ENCODE assay signal across 8 cellular contexts in the genomic region with DNA sequence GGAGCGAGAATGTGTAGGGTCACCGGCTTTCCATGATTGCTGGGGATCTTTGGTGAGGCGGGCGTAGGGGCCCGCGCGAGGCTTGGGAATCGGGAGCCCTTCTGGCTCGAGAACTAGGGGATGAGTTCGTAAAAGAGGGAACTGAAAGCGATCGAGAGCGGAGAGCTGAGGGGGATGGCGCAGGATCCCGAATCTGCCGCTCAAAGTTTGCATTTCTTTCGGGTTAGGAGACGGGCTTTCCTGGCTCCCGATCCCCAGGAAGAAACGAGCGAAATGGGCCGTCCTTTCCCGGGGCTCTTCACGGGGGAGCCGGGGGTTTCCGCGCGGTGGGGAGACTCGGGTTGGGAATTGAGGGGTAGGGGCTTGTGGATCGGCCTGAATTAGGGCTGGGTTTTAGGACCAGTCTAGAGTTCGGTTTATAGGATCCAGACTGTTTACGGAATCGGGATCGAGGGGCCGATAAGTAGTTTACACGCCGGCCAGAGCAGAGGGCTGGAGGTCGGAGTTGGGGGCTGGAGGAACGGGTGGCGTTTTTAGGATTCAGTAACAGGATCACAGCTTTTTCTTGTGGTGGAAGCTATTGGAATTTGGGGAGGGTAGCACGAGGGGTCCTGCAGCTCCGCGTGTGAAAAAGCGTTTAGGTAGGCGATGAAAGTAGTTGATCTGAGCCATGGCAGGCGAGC. TPM values are rescaled to one million over a fixed set of nuclear protein-coding genes. Genes with fewer than 3 reads are reported as not detected.
DNase-seq lines count a peak whose midpoint lies in the region; ATAC-seq, FAIRE-seq and TF ChIP-seq lines count a peak whose summit lies in the region.

No MANE protein-coding gene starts in this region.

- TF ChIP-seq CTCF in spleen (IDR thresholded peaks at IDR 0.05 in 8 of 11, conservative IDR thresholded peaks at IDR 0.05 in 3 of 11) = no peak

- H3K4me1 Mint-ChIP-seq in activated naive CD8-positive, alpha-beta T cell (ENCODE audit: low read depth) = peaks cover 22% of the 10 kb centered on the region

- H3K4me3 ChIP-seq in ACC112 (ENCODE audit: low read depth, low read length) = peak overlapping the region; percentile 82
- peak overlapping the region; percentile 81 for H3K4me3 ChIP-seq in iPS-18c (ENCODE audit: insufficient read depth, low read depth, low read length)
- peak overlapping the region; percentile 41 to 77 (median 52) for H3K4me3 ChIP-seq in spleen

- no peak overlapping the region for H3K27ac Mint-ChIP-seq in activated naive CD8-positive, alpha-beta T cell

- FAIRE-seq in GM19239 (lab: Jason Lieb, UNC) = no peak

- H3K79me2 ChIP-seq in ACC112 (ENCODE audit: control insufficient read depth, insufficient read depth, low read length, unreplicated experiment) = no peaks in the 10 kb centered on the region

- DNase-seq in GM19239 (ENCODE audit: insufficient read length, low spot score) = peak; percentile 58
- no peak for DNase-seq in spleen
- DNase-seq in effector CD8-positive, alpha-beta T cell (lab: John Stamatoyannopoulos, UW) = no peak
- no peak for DNase-seq in activated gamma-delta T cell treated with Interleukin-2 at 50 U/mL for 16 hours
- no peak for DNase-seq in left colon

- peak overlapping the region; percentile 92 for H3K4me3 Mint-ChIP-seq in activated naive CD8-positive, alpha-beta T cell

- peaks cover 29% of the 10 kb centered on the region for H3K27me3 ChIP-seq in ACC112 (ENCODE audit: insufficient read depth, low read length)
- H3K27me3 ChIP-seq in spleen (replicated peaks in 1 of 7) = peaks cover 0 to 90% (median 37%) of the 10 kb centered on the region in 7 donors

- peaks cover 26% of the 10 kb centered on the region for H3K27me3 Mint-ChIP-seq in activated naive CD8-positive, alpha-beta T cell

- H3K4me1 ChIP-seq in ACC112 (ENCODE audit: control insufficient read depth, insufficient read depth, low read length, unreplicated experiment) (peaks cover 10% of the 10 kb centered on the region), spleen (peaks cover 0 to 57% (median 31%) of the 10 kb centered on the region in 6 donors)

- H2AFZ ChIP-seq in ACC112 (ENCODE audit: low read length, unreplicated experiment) = peak overlapping the region; percentile 87

- 2 to 3% (median 2%) methylated on average over 43 to 46 of the region's 46 CpGs for WGBS in spleen, 5 donors

- H3K9me3 Mint-ChIP-seq in activated naive CD8-positive, alpha-beta T cell (ENCODE audit: low read depth) = no peaks in the 10 kb centered on the region

- intact Hi-C loops in spleen (cut with DNase I; ENCODE audit: low total_unique reads) (no loop called here), left colon (cut with DNase I, micrococcal nuclease) (no loop called here)

- no peaks in the 10 kb centered on the region for H3K9me3 ChIP-seq in iPS-18c (ENCODE audit: control insufficient read depth, insufficient read depth, low read length)
- H3K9me3 ChIP-seq in spleen = no peaks in the 10 kb centered on the region

- TF ChIP-seq POLR2A in spleen (IDR thresholded peaks at IDR 0.05) = no peak

- no peaks in the 10 kb centered on the region for H3K36me3 Mint-ChIP-seq in activated naive CD8-positive, alpha-beta T cell

- H3K27ac ChIP-seq in ACC112 (ENCODE audit: low read depth, low read length) = no peak overlapping the region
- peak overlapping the region in 7 of 8 donors; percentile 59 to 82 (median 76) for H3K27ac ChIP-seq in spleen

- H3K36me3 ChIP-seq in ACC112 (ENCODE audit: insufficient read depth, low read length) (no peaks in the 10 kb centered on the region), spleen (no peaks in the 10 kb centered on the region)

- ATAC-seq in left colon = no peak

RNA-seq across cellular contexts. Expression of a gene that starts 1.3 kb away (rescaled TPM):
- 1 to 10 TPM; 2.7 to 8.9 (median 4.7) TPM for total RNA-seq in spleen
- polyA plus RNA-seq in spleen = 1 to 10 TPM in 1 of 3 donors, under 1 TPM in 2; 0.80 to 1.6 (median 0.80) TPM
- 1 to 10 TPM in 1 of 2 donors, under 1 TPM in 1; 0.49 to 1.5 TPM for total RNA-seq in left colon

RNA-seq across cellular contexts. Expression of a gene that starts 54.4 kb away (rescaled TPM):
- total RNA-seq in spleen (10 to 100 TPM; 12.0 to 23.1 (median 17.9) TPM), left colon (10 to 100 TPM; 11.3 to 13.3 TPM)
- polyA plus RNA-seq in spleen = 10 to 100 TPM; 28.0 to 34.7 (median 30.1) TPM
